ENCODE assay signal across 16 cellular contexts in genomic region chr1:9151326-9151860, GRCh38. TPM values are rescaled to one million over a fixed set of nuclear protein-coding genes. Genes with fewer than 3 reads are reported as not detected.
DNase-seq lines count a peak whose midpoint lies in the region; TF ChIP-seq lines count a peak whose summit lies in the region.
"Had no signal": no experiment of that assay in that cellular context is flagged by ENCODE, and none has a peak within 500 bp of the region (broad histone marks: within the 10 kb centered on the region; RNA-seq: fewer than 3 reads in every experiment).

No MANE protein-coding gene starts in this region.

- H3K36me3 ChIP-seq in breast epithelium (no peaks in the 10 kb centered on the region), osteoblast (ENCODE audit: insufficient read depth, low read length) (peaks cover 61% of the 10 kb centered on the region)

- no peaks in the 10 kb centered on the region for H3K4me1 Mint-ChIP-seq in MCF 10A (ENCODE audit: insufficient read depth, unreplicated experiment)
- H3K4me1 Mint-ChIP-seq: stimulated activated effector memory CD8-positive, alpha-beta T cell treated with anti-CD3 and anti-CD28 coated beads, Interleukin-12 subunit alpha, Interleukin-12 subunit beta, amount 100 ng/mL, for 72 hours had no signal

- CTCF ChIA-PET in MCF 10A (lab: Yijun Ruan, JAX): interaction anchor here (0.7 kb wide), 1 partner anchor 29 kb away, joined by 3 read pairs; no protein-coding TSS in a partner anchor

- H3K4me2 ChIP-seq in osteoblast (ENCODE audit: insufficient read depth, low read length): no peak overlapping the region

- no peak overlapping the region for H3K4me3 Mint-ChIP-seq in MCF 10A (ENCODE audit: unreplicated experiment)
- H3K4me3 Mint-ChIP-seq: stimulated activated effector memory CD8-positive, alpha-beta T cell treated with anti-CD3 and anti-CD28 coated beads, Interleukin-12 subunit alpha, Interleukin-12 subunit beta, amount 100 ng/mL, for 72 hours had no signal

- TF ChIP-seq CTCF in breast epithelium (IDR thresholded peaks at IDR 0.05) (no peak), MCF 10A (IDR thresholded peaks at IDR 0.05; ENCODE audit: unreplicated experiment) (no peak), fibroblast of the aortic adventitia (IDR thresholded peaks at IDR 0.05; ENCODE audit: insufficient read depth, low read length) (no peak), osteoblast (IDR thresholded peaks at IDR 0.05; ENCODE audit: extremely low read depth, low read depth, low read length) (no peak)

- H3K79me2 ChIP-seq in osteoblast (ENCODE audit: insufficient read depth, low read length): peaks cover 71% of the 10 kb centered on the region

- peaks cover 86% of the 10 kb centered on the region for H3K36me3 Mint-ChIP-seq in MCF 10A (ENCODE audit: insufficient read depth, unreplicated experiment)
- H3K36me3 Mint-ChIP-seq: stimulated activated effector memory CD8-positive, alpha-beta T cell treated with anti-CD3 and anti-CD28 coated beads, Interleukin-12 subunit alpha, Interleukin-12 subunit beta, amount 100 ng/mL, for 72 hours had no signal

- peak overlapping the region; percentile 40 to 85 for H3K27ac ChIP-seq in breast epithelium
- H3K27ac ChIP-seq in osteoblast (ENCODE audit: low read depth, low read length): peak overlapping the region; percentile 67

- H4K20me1 ChIP-seq in osteoblast (ENCODE audit: insufficient read depth, low read length): peaks cover 40% of the 10 kb centered on the region

- TF ChIP-seq POLR2A in breast epithelium (IDR thresholded peaks at IDR 0.05): no peak

- no TSS peak for BruUV-seq in MCF 10A (replicated peaks; lab: Mats Ljungman, UMichigan)

- no peaks in the 10 kb centered on the region for H3K4me1 ChIP-seq in breast epithelium
- peaks cover 25% of the 10 kb centered on the region for H3K4me1 ChIP-seq in osteoblast (ENCODE audit: insufficient read depth, low read length)

- H3K27me3 Mint-ChIP-seq in MCF 10A (ENCODE audit: insufficient read depth, unreplicated experiment): no peaks in the 10 kb centered on the region

- peak overlapping the region in 1 of 3 donors; percentile 35 for H3K4me3 ChIP-seq in breast epithelium
- no peak overlapping the region for H3K4me3 ChIP-seq in fibroblast of the aortic adventitia (ENCODE audit: low read depth, low read length)
- no peak overlapping the region for H3K4me3 ChIP-seq in osteoblast (ENCODE audit: insufficient read depth, low read length)

- no peak for DNase-seq in breast epithelium (ENCODE audit: low spot score in 2 of 2)
- no peak for DNase-seq in MCF 10A (ENCODE audit: unreplicated experiment)
- DNase-seq in fibroblast of the aortic adventitia (ENCODE audit: low read depth): peak; percentile 84
- DNase-seq in osteoblast (ENCODE audit: insufficient read length, low spot score, missing footprints): no peak
- DNase-seq in T1000 (lab: John Stamatoyannopoulos, UW): no peak
- DNase-seq in NCI-H1417 treated with DMSO at 0.1 percent for 48 hours (lab: John Stamatoyannopoulos, UW): no peak
- DNase-seq in stimulated activated naive CD4-positive, alpha-beta T cell treated with Interleukin-2 at 50 U/mL for 16 hours (lab: John Stamatoyannopoulos, UW): no peak
- DNase-seq in SKM-1 (lab: John Stamatoyannopoulos, UW; ENCODE audit: unreplicated experiment): no peak
- DNase-seq: activated CD4-positive, alpha-beta T cell treated with anti-CD3 and anti-CD28 coated beads, Interleukin-2, amount 50 U/mL, for 4 hours; COR-L47; islet precursor cell; NCI-H1417; NCI-H526; stimulated activated CD4-positive, alpha-beta T cell treated with anti-CD3 and anti-CD28 coated beads, Interleukin-4, amount 100 ng/mL, for 24 hours had no signal

- POLR2A ChIA-PET in MCF 10A (lab: Yijun Ruan, JAX): interaction anchor here (1.0 kb wide), 1 partner anchor 20 kb away, joined by 3 read pairs; no protein-coding TSS in a partner anchor

- intact Hi-C loops in breast epithelium (cut with DNase I; ENCODE audit: low total_unique reads) (loop anchor here (5.0 kb wide), 1 partner anchor 1479 kb away; no protein-coding TSS in a partner anchor), MCF 10A (cut with micrococcal nuclease) (no loop called here)

- H2AFZ ChIP-seq in osteoblast (ENCODE audit: low read length): no peak overlapping the region

- no peak overlapping the region for H3K27ac Mint-ChIP-seq in MCF 10A (ENCODE audit: low read depth, unreplicated experiment)
- H3K27ac Mint-ChIP-seq: activated T-helper 2 cell treated with anti-CD3 and anti-CD28 coated beads, Interferon-gamma antibody, Interleukin-2, Interleukin-4, amounts not matched to agents 10 μg/mL and 5 μg/mL and 100 μg/mL, durations not matched to agents 14 hours and 24 hours and 36 hours; stimulated activated effector memory CD8-positive, alpha-beta T cell treated with anti-CD3 and anti-CD28 coated beads, Interleukin-12 subunit alpha, Interleukin-12 subunit beta, amount 100 ng/mL, for 72 hours had no signal

- H3K9me3 ChIP-seq in breast epithelium: no peaks in the 10 kb centered on the region
- H3K9me3 ChIP-seq in osteoblast (ENCODE audit: low read depth, low read length): no peaks in the 10 kb centered on the region

- no peaks in the 10 kb centered on the region for H3K27me3 ChIP-seq in breast epithelium
- H3K27me3 ChIP-seq in osteoblast (ENCODE audit: insufficient read depth, low read length): no peaks in the 10 kb centered on the region

- no peaks in the 10 kb centered on the region for H3K9me3 Mint-ChIP-seq in MCF 10A (ENCODE audit: unreplicated experiment)
- H3K9me3 Mint-ChIP-seq: activated T-helper 2 cell treated with anti-CD3 and anti-CD28 coated beads, Interferon-gamma antibody, Interleukin-2, Interleukin-4, amounts not matched to agents 10 μg/mL and 5 μg/mL and 100 μg/mL, durations not matched to agents 14 hours and 24 hours and 36 hours; stimulated activated effector memory CD8-positive, alpha-beta T cell treated with anti-CD3 and anti-CD28 coated beads, Interleukin-12 subunit alpha, Interleukin-12 subunit beta, amount 100 ng/mL, for 72 hours had no signal

RNA-seq across cellular contexts. Expression of gene GPR157, which starts 22.5 kb away (rescaled TPM):
- total RNA-seq in breast epithelium (10 to 100 TPM in 1 of 3 donors, 1 to 10 TPM in 2; 4.3 to 11.7 (median 9.2) TPM), MCF 10A (2022) (8.1 and 12.7 TPM in 2 replicates), fibroblast of the aortic adventitia (ENCODE audit: low replicate concordance) (1.6 and 2.2 TPM in 2 replicates), osteoblast (3.2 and 5.4 TPM in 2 replicates)
